In the genomic region with DNA sequence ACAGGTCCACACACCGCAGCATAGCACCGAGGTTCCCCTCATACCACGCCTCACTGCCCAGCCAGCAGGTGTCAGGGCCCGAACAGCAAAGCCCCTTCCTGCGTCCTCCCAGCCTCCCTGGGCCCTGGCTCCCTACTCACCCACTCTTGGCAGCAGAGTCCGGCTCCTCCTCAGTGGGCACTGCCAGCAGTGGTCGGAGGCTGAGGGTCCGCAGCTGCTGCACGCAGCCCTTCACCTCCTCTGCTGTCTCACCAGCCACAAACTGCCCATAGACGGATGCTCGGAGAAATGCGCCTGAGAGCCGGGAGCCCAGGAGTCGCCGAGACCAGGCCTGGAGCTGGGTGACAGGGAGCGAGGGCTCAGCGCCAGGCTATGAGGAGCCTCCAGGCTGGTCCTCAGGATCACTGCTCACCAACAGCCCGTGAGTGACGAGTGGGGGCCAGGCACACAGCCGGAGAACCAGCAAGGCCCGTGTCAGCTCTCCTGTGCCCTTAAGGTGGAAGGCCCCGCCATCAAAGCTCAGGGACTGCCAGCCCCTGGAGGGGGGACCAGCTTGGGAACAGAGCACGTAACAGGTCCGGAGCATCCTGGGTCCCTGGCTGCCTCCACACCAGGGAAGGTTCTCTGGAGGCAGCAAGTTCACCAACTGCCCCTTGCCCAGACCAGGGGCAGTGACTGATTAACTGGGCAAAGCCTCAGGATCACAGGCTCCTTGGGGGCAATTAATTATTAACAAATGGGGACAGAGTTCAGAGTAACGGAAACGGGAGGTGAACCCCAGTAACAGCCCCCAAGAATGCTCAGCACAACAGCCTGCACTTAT, we compare ENCODE assay signal across 2 cellular contexts.
TF ChIP-seq lines count a peak whose summit lies in the region.

A gene with protein sequence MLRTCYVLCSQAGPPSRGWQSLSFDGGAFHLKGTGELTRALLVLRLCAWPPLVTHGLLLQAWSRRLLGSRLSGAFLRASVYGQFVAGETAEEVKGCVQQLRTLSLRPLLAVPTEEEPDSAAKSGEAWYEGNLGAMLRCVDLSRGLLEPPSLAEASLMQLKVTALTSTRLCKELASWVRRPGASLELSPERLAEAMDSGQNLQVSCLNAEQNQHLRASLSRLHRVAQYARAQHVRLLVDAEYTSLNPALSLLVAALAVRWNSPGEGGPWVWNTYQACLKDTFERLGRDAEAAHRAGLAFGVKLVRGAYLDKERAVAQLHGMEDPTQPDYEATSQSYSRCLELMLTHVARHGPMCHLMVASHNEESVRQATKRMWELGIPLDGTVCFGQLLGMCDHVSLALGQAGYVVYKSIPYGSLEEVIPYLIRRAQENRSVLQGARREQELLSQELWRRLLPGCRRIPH (minus strand): TSS at position 626 of the 823 bp plus-strand sequence. CDS start 40 bp downstream, at position 586.

TF ChIP-seq in SK-N-SH, 30 proteins besides CTCF, POLR2A, EP300 and RAD21 (continued from another document):
- TF ChIP-seq, protein P1, sequence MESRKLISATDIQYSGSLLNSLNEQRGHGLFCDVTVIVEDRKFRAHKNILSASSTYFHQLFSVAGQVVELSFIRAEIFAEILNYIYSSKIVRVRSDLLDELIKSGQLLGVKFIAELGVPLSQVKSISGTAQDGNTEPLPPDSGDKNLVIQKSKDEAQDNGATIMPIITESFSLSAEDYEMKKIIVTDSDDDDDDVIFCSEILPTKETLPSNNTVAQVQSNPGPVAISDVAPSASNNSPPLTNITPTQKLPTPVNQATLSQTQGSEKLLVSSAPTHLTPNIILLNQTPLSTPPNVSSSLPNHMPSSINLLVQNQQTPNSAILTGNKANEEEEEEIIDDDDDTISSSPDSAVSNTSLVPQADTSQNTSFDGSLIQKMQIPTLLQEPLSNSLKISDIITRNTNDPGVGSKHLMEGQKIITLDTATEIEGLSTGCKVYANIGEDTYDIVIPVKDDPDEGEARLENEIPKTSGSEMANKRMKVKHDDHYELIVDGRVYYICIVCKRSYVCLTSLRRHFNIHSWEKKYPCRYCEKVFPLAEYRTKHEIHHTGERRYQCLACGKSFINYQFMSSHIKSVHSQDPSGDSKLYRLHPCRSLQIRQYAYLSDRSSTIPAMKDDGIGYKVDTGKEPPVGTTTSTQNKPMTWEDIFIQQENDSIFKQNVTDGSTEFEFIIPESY (IDR thresholded peaks at IDR 0.05; ENCODE audit: borderline replicate concordance, low read depth), result no peak
- TF ChIP-seq RXRA (IDR thresholded peaks at IDR 0.05; ENCODE audit: borderline replicate concordance, low read depth), result no peak
- TF ChIP-seq, protein P2, sequence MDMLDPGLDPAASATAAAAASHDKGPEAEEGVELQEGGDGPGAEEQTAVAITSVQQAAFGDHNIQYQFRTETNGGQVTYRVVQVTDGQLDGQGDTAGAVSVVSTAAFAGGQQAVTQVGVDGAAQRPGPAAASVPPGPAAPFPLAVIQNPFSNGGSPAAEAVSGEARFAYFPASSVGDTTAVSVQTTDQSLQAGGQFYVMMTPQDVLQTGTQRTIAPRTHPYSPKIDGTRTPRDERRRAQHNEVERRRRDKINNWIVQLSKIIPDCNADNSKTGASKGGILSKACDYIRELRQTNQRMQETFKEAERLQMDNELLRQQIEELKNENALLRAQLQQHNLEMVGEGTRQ (IDR thresholded peaks at IDR 0.05; ENCODE audit: borderline replicate concordance, low read depth, low read length), result no peak
- TF ChIP-seq, protein P3, sequence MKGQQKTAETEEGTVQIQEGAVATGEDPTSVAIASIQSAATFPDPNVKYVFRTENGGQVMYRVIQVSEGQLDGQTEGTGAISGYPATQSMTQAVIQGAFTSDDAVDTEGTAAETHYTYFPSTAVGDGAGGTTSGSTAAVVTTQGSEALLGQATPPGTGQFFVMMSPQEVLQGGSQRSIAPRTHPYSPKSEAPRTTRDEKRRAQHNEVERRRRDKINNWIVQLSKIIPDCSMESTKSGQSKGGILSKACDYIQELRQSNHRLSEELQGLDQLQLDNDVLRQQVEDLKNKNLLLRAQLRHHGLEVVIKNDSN (IDR thresholded peaks at IDR 0.05; ENCODE audit: borderline replicate concordance, low read depth), result no peak
- TF ChIP-seq, protein P4, sequence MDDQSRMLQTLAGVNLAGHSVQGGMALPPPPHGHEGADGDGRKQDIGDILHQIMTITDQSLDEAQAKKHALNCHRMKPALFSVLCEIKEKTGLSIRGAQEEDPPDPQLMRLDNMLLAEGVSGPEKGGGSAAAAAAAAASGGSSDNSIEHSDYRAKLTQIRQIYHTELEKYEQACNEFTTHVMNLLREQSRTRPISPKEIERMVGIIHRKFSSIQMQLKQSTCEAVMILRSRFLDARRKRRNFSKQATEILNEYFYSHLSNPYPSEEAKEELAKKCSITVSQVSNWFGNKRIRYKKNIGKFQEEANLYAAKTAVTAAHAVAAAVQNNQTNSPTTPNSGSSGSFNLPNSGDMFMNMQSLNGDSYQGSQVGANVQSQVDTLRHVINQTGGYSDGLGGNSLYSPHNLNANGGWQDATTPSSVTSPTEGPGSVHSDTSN (IDR thresholded peaks at IDR 0.05), result no peak
- TF ChIP-seq, protein P5, sequence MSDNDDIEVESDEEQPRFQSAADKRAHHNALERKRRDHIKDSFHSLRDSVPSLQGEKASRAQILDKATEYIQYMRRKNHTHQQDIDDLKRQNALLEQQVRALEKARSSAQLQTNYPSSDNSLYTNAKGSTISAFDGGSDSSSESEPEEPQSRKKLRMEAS (IDR thresholded peaks at IDR 0.05; ENCODE audit: low read depth), result no peak
- TF ChIP-seq RCOR1 (IDR thresholded peaks at IDR 0.05; ENCODE audit: low read length), result no peak
- TF ChIP-seq RFX5 (IDR thresholded peaks at IDR 0.05; ENCODE audit: low read length), result no peak
- no peak for TF ChIP-seq GATA2 (CRISPR knock-in tag; IDR thresholded peaks at IDR 0.05)
- no peak for TF ChIP-seq TAF1 (IDR thresholded peaks at IDR 0.05; ENCODE audit: borderline replicate concordance, low read depth, low read length)
- TF ChIP-seq POLR2AphosphoS5 (IDR thresholded peaks at IDR 0.05; ENCODE audit: low read depth, low read length), result no peak
- no peak for TF ChIP-seq SMC3 (IDR thresholded peaks at IDR 0.05; ENCODE audit: low read depth, low read length)
- TF ChIP-seq FOXM1 (IDR thresholded peaks at IDR 0.05; ENCODE audit: low read depth), result no peak
- TF ChIP-seq JUND (IDR thresholded peaks at IDR 0.05), result no peak
- TF ChIP-seq MEF2A (IDR thresholded peaks at IDR 0.05; ENCODE audit: borderline replicate concordance, low read depth), result no peak
- TF ChIP-seq, protein P6, sequence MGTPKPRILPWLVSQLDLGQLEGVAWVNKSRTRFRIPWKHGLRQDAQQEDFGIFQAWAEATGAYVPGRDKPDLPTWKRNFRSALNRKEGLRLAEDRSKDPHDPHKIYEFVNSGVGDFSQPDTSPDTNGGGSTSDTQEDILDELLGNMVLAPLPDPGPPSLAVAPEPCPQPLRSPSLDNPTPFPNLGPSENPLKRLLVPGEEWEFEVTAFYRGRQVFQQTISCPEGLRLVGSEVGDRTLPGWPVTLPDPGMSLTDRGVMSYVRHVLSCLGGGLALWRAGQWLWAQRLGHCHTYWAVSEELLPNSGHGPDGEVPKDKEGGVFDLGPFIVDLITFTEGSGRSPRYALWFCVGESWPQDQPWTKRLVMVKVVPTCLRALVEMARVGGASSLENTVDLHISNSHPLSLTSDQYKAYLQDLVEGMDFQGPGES (IDR thresholded peaks at IDR 0.05; ENCODE audit: low read depth, low read length), result no peak
- no peak for TF ChIP-seq MXI1 (IDR thresholded peaks at IDR 0.05; ENCODE audit: low read depth, low read length)
- TF ChIP-seq NRF1 (IDR thresholded peaks at IDR 0.05; ENCODE audit: low read depth, low read length), result no peak
- no peak for TF ChIP-seq TCF12 (IDR thresholded peaks at IDR 0.05)

TF ChIP-seq in SK-N-SH treated with all-trans-retinoic acid at 6 μM for 48 hours, 23 proteins besides CTCF, POLR2A, EP300 and RAD21 (continued from another document):
- TF ChIP-seq, protein P7, sequence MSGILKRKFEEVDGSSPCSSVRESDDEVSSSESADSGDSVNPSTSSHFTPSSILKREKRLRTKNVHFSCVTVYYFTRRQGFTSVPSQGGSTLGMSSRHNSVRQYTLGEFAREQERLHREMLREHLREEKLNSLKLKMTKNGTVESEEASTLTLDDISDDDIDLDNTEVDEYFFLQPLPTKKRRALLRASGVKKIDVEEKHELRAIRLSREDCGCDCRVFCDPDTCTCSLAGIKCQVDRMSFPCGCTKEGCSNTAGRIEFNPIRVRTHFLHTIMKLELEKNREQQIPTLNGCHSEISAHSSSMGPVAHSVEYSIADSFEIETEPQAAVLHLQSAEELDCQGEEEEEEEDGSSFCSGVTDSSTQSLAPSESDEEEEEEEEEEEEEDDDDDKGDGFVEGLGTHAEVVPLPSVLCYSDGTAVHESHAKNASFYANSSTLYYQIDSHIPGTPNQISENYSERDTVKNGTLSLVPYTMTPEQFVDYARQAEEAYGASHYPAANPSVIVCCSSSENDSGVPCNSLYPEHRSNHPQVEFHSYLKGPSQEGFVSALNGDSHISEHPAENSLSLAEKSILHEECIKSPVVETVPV (CRISPR knock-in tag; IDR thresholded peaks at IDR 0.05), result no peak
